Comparison of ENCODE assay signal across 23 cellular contexts in genomic region chr9:75988663-75989062, GRCh38.
A peak's percentile ranks its signal among the peaks of the same experiment; 100 is the strongest.
DNase-seq lines count a peak whose midpoint lies in the region; ATAC-seq, FAIRE-seq and TF ChIP-seq lines count a peak whose summit lies in the region.
"Had no signal": no experiment of that assay in that cellular context is flagged by ENCODE, and none has a peak within 500 bp of the region (broad histone marks: within the 10 kb centered on the region; RNA-seq: fewer than 3 reads in every experiment).

No MANE protein-coding gene starts in this region.

- intact Hi-C loops in esophagus squamous epithelium (cut with DNase I) (no loop called here), mucosa of descending colon (cut with DNase I, micrococcal nuclease) (no loop called here)

- H3K27me3 ChIP-seq in RWPE2 (ENCODE audit: insufficient read depth, poor library complexity, severe bottlenecking) (no peaks in the 10 kb centered on the region), bronchial epithelial cell (ENCODE audit: control insufficient read depth, insufficient read depth, low read length) (no peaks in the 10 kb centered on the region), esophagus squamous epithelium (no peaks in the 10 kb centered on the region)
- H3K27me3 ChIP-seq: BE2C had no signal

- H3K9me3 ChIP-seq in RWPE2 (ENCODE audit: severe bottlenecking) (no peaks in the 10 kb centered on the region), esophagus squamous epithelium (no peaks in the 10 kb centered on the region), mucosa of descending colon (no peaks in the 10 kb centered on the region)
- H3K9me3 ChIP-seq: BE2C had no signal

- no peak for TF ChIP-seq POLR2A in esophagus squamous epithelium (IDR thresholded peaks at IDR 0.05)

- H3K4me1 ChIP-seq in RWPE2 (ENCODE audit: insufficient read depth, poor library complexity, severe bottlenecking): peaks cover 13% of the 10 kb centered on the region
- H3K4me1 ChIP-seq in esophagus squamous epithelium: peaks cover 0 to 18% (median 0%) of the 10 kb centered on the region in 3 donors
- H3K4me1 ChIP-seq in mucosa of descending colon (ENCODE audit: low read depth): peaks cover 4% of the 10 kb centered on the region
- H3K4me1 ChIP-seq: BE2C had no signal

- ATAC-seq in RWPE2 (ENCODE audit: low read depth): peak; percentile 85
- peak; percentile 20 for ATAC-seq in mucosa of descending colon
- ATAC-seq: GM12878 had no signal

- FAIRE-seq in bronchial epithelial cell (lab: Jason Lieb, UNC): peak; percentile 90
- FAIRE-seq: A204.1, GM12878, H1 had no signal

- TF ChIP-seq CTCF in RWPE2 (IDR thresholded peaks at IDR 0.05; ENCODE audit: poor library complexity, severe bottlenecking) (no peak), bronchial epithelial cell (IDR thresholded peaks at IDR 0.05; ENCODE audit: insufficient read depth, low read length, severe bottlenecking) (no peak), esophagus squamous epithelium (IDR thresholded peaks at IDR 0.05) (no peak), mucosa of descending colon (IDR thresholded peaks at IDR 0.05) (no peak)

- WGBS in esophagus squamous epithelium, 2 donors: 17 to 31% methylated on average over 1 to 2 of the region's 2 CpGs

- H3K27ac ChIP-seq in RWPE2 (ENCODE audit: poor library complexity, severe bottlenecking): peak overlapping the region; percentile 1
- H3K27ac ChIP-seq in esophagus squamous epithelium: peak overlapping the region in 3 of 4 donors; percentile 34 to 49 (median 38)
- H3K27ac ChIP-seq: HL-60 had no signal

- H3K4me3 ChIP-seq in RWPE2 (ENCODE audit: severe bottlenecking) (no peak overlapping the region), bronchial epithelial cell (ENCODE audit: low read depth, low read length) (no peak overlapping the region), esophagus squamous epithelium (no peak overlapping the region), mucosa of descending colon (no peak overlapping the region)
- H3K4me3 ChIP-seq: GM12878 had no signal

- H3K36me3 ChIP-seq in RWPE2 (ENCODE audit: low read depth) (no peaks in the 10 kb centered on the region), bronchial epithelial cell (ENCODE audit: control insufficient read depth, insufficient read depth, low read length) (no peaks in the 10 kb centered on the region), esophagus squamous epithelium (peaks cover 0 to 14% (median 0%) of the 10 kb centered on the region in 3 donors), mucosa of descending colon (ENCODE audit: low read depth) (no peaks in the 10 kb centered on the region)
- H3K36me3 ChIP-seq: BE2C had no signal

- DNase-seq in RWPE2 (ENCODE audit: low spot score) (no peak), bronchial epithelial cell (ENCODE audit: low read depth) (peak; percentile 88), esophagus squamous epithelium (lab: John Stamatoyannopoulos, UW) (no peak), mucosa of descending colon (no peak), NAMALWA (ENCODE audit: low spot score) (no peak), T-helper 1 cell (no peak), NCI-H226 (no peak)
- DNase-seq in activated CD4-positive, alpha-beta T cell treated with anti-CD3 and anti-CD28 coated beads for 48 hours: no peak
- DNase-seq: ACHN; BE2C; C1 segment of cervical spinal cord; CD4-positive, CD25-positive, alpha-beta regulatory T cell; CD8-positive, alpha-beta memory T cell; COR-L47; DMS 273 treated with DMSO at 0.1 percent for 48 hours; DMS53; DND-41; EL; H9 had no signal
